Comparison of ENCODE assay signal across 26 cellular contexts in genomic region chr9:38298503-38298902, GRCh38.
DNase-seq lines count a peak whose midpoint lies in the region; ATAC-seq and TF ChIP-seq lines count a peak whose summit lies in the region.
"Had no signal": no experiment of that assay in that cellular context is flagged by ENCODE, and none has a peak within 500 bp of the region (broad histone marks: within the 10 kb centered on the region; RNA-seq: fewer than 3 reads in every experiment).

No MANE protein-coding gene starts in this region.

- intact Hi-C loops in Right ventricle myocardium inferior (cut with DNase I) = loop anchor here (10.0 kb wide), 1 partner anchor 46 kb away; no protein-coding TSS in a partner anchor
- intact Hi-C loops in body of pancreas (cut with DNase I) = no loop called here
- intact Hi-C loops in gastrocnemius medialis (cut with DNase I; ENCODE audit: low total_unique reads) = no loop called here

- in situ Hi-C loops in gastrocnemius medialis (cut with MboI; ENCODE audit: low sequenced_read_pairs in 4 of 4) = no loop called here
- in situ Hi-C loops in HAP-1 (cut with MboI; ENCODE audit: low sequenced_read_pairs) = no loop called here

- WGBS in body of pancreas, 2 donors = 34 to 44% methylated on average over 6 of the region's 6 CpGs

- no peak for TF ChIP-seq CTCF in right atrium auricular region (IDR thresholded peaks at IDR 0.05)
- no peak for TF ChIP-seq CTCF in body of pancreas (IDR thresholded peaks at IDR 0.05)
- no peak for TF ChIP-seq CTCF in gastrocnemius medialis (IDR thresholded peaks at IDR 0.05 in 4 of 5, conservative IDR thresholded peaks at IDR 0.05 in 1 of 5)
- no peak for TF ChIP-seq CTCF in endothelial cell (IDR thresholded peaks at IDR 0.05; ENCODE audit: unreplicated experiment)

- DNase-seq in right atrium auricular region (ENCODE audit: low spot score) = peak; percentile 28
- DNase-seq in Right ventricle myocardium inferior (ENCODE audit: missing footprints) = no peak
- peak in 2 of 4 donors; percentile 17 to 40 for DNase-seq in body of pancreas
- peak; percentile 20 for DNase-seq in kidney tubule cell (ENCODE audit: low spot score)
- DNase-seq in gastrocnemius medialis = peak; percentile 20 to 27
- DNase-seq in endothelial cell (ENCODE audit: low spot score) = no peak
- no peak for DNase-seq in HAP-1 (ENCODE audit: low spot score in 2 of 2)
- DNase-seq: CD4-positive, alpha-beta memory T cell; DMS153; GF-D8; GOT3; Kasumi-1; MG63; NCI-H1048; NCI-H1436; NCI-H1930; NCI-H2171; NCI-H510A; NCI-H748 treated with DMSO at 0.1 percent for 48 hours; PC-3; RPMI8226 had no signal

- no peaks in the 10 kb centered on the region for H3K36me3 Mint-ChIP-seq in endothelial cell (ENCODE audit: low read depth, unreplicated experiment)
- H3K36me3 Mint-ChIP-seq: CD4-positive, alpha-beta memory T cell; IgD-negative memory B cell had no signal

- H3K4me1 ChIP-seq in right atrium auricular region (peaks cover 0 to 13% of the 10 kb centered on the region in 2 donors), body of pancreas (peaks cover 18% of the 10 kb centered on the region), gastrocnemius medialis (peaks cover 0 to 14% of the 10 kb centered on the region in 2 donors), HAP-1 (no peaks in the 10 kb centered on the region)
- H3K4me1 ChIP-seq: A549 had no signal

- no peak for ATAC-seq in Right ventricle myocardium inferior
- ATAC-seq in body of pancreas = peak; percentile 62
- ATAC-seq in gastrocnemius medialis = peak; percentile 64 to 75
- no peak for ATAC-seq in HG03025 (IDR thresholded peaks at IDR 0.05; ENCODE audit: low FRiP score, unreplicated experiment)
- ATAC-seq: A549, GM12878, PC-3 had no signal

- no peak overlapping the region for H3K27ac Mint-ChIP-seq in endothelial cell (ENCODE audit: unreplicated experiment)
- H3K27ac Mint-ChIP-seq: CD4-positive, alpha-beta memory T cell; IgD-negative memory B cell had no signal

- H3K4me1 Mint-ChIP-seq in endothelial cell (ENCODE audit: unreplicated experiment) = peaks cover 6% of the 10 kb centered on the region
- H3K4me1 Mint-ChIP-seq: CD4-positive, alpha-beta memory T cell; IgD-negative memory B cell had no signal

- H3K4me3 ChIP-seq in right atrium auricular region (no peak overlapping the region), body of pancreas (no peak overlapping the region), gastrocnemius medialis (no peak overlapping the region), HAP-1 (no peak overlapping the region)
- H3K4me3 ChIP-seq: A549, GM12878, MG63 had no signal

- peaks cover 7% of the 10 kb centered on the region for H3K27me3 Mint-ChIP-seq in endothelial cell (ENCODE audit: unreplicated experiment)

- TF ChIP-seq POLR2A in body of pancreas (IDR thresholded peaks at IDR 0.05) (no peak), gastrocnemius medialis (IDR thresholded peaks at IDR 0.05) (no peak)

- H3K9me3 ChIP-seq in right atrium auricular region (no peaks in the 10 kb centered on the region), body of pancreas (no peaks in the 10 kb centered on the region), gastrocnemius medialis (no peaks in the 10 kb centered on the region), HAP-1 (no peaks in the 10 kb centered on the region)
- H3K9me3 ChIP-seq: A549, MG63 had no signal

- H3K27ac ChIP-seq in right atrium auricular region = no peak overlapping the region
- peak overlapping the region in 1 of 4 donors; percentile 17 for H3K27ac ChIP-seq in body of pancreas
- H3K27ac ChIP-seq in gastrocnemius medialis = no peak overlapping the region
- H3K27ac ChIP-seq: A549, HL-60 had no signal

- H3K36me3 ChIP-seq in right atrium auricular region (no peaks in the 10 kb centered on the region), body of pancreas (replicated peaks in 1 of 2; ENCODE audit: insufficient read depth in 1 of 2, low read depth in 2 of 2) (no peaks in the 10 kb centered on the region), gastrocnemius medialis (no peaks in the 10 kb centered on the region), HAP-1 (replicated peaks) (no peaks in the 10 kb centered on the region)
- H3K36me3 ChIP-seq: MG63 had no signal

- no peaks in the 10 kb centered on the region for H3K27me3 ChIP-seq in right atrium auricular region
- no peaks in the 10 kb centered on the region for H3K27me3 ChIP-seq in body of pancreas
- no peaks in the 10 kb centered on the region for H3K27me3 ChIP-seq in gastrocnemius medialis
- no peaks in the 10 kb centered on the region for H3K27me3 ChIP-seq in HAP-1 (ENCODE audit: low read depth)
- H3K27me3 ChIP-seq: MG63 had no signal

- H3K4me3 Mint-ChIP-seq in endothelial cell (ENCODE audit: unreplicated experiment) = no peak overlapping the region
- H3K4me3 Mint-ChIP-seq: CD4-positive, alpha-beta memory T cell; IgD-negative memory B cell had no signal

- H3K9me3 Mint-ChIP-seq in endothelial cell (ENCODE audit: unreplicated experiment) = no peaks in the 10 kb centered on the region
- H3K9me3 Mint-ChIP-seq: CD4-positive, alpha-beta memory T cell had no signal

Comparison
In these comparisons a context has a peak if more than half of its experiments do, and no peak if none do; other contexts are left out.
1. DNase-seq: peak in right atrium auricular region (single experiment), kidney tubule cell (single experiment) and gastrocnemius medialis (2 of 2); none in Right ventricle myocardium inferior (single experiment), endothelial cell (single experiment) and HAP-1 (0 of 2).
2. ATAC-seq: peak in body of pancreas (single experiment) and gastrocnemius medialis (2 of 2); none in Right ventricle myocardium inferior (single experiment) and HG03025 (single experiment).